In genomic region chr7:135211179-135211945, GRCh38 we compare ENCODE assay signal across 8 cellular contexts. TPM values are rescaled to one million over a fixed set of nuclear protein-coding genes. Genes with fewer than 3 reads are reported as not detected.
DNase-seq lines count a peak whose midpoint lies in the region; ATAC-seq and TF ChIP-seq lines count a peak whose summit lies in the region.

TSS of gene WDR91 (minus strand) at chr7:135211526. CDS start at chr7:135211502, 24 bp downstream.

- H3K27me3 ChIP-seq in BJ (ENCODE audit: control insufficient read depth, insufficient read depth, low read length) = no peaks in the 10 kb centered on the region

- CTCF ChIA-PET in BJ (lab: Yijun Ruan, JAX) = interaction anchor here (0.9 to 2.5 kb wide), 5 partner anchors 12 to 779 kb away, joined by 3 to 12 read pairs (median 3); partner anchors contain the start of gene CYREN

- POLR2A ChIA-PET in BJ (lab: Charles Lee) = interaction anchor here (0.6 kb wide), 2 partner anchors 9 to 474 kb away, joined by 3 read pairs; no protein-coding TSS in a partner anchor

- H3K36me3 ChIP-seq in BJ (ENCODE audit: control insufficient read depth, insufficient read depth, low read length) = peaks cover 2% of the 10 kb centered on the region; the same call in 1 of the 2 replicates

- TF ChIP-seq CTCF in BJ (IDR thresholded peaks at IDR 0.05; ENCODE audit: insufficient read depth, low read depth, low read length) = peak; percentile 12; the same call in 1 of the 2 replicates

- peak; percentile 56 for DNase-seq in BJ (ENCODE audit: low read depth)
- DNase-seq in GM19240 (ENCODE audit: insufficient read length, low spot score) = peak; percentile 91
- DNase-seq in NCI-H510A treated with DMSO at 0.1 percent for 48 hours (lab: John Stamatoyannopoulos, UW) = peak; percentile 59
- peak; percentile 96 to 97 for DNase-seq in activated CD4-positive, alpha-beta T cell treated with anti-CD3 and anti-CD28 coated beads for 24 hours (ENCODE audit: low read depth in 2 of 2)
- DNase-seq in cerebellum (ENCODE audit: low spot score) = peak; percentile 100
- DNase-seq in kidney tubule cell (ENCODE audit: low spot score) = peak; percentile 95
- DNase-seq in stimulated activated CD4-positive, alpha-beta T cell treated with anti-CD3 and anti-CD28 coated beads, Interleukin-1b, Interleukin-23, amount 100 ng/mL, for 24 hours (ENCODE audit: low read depth in 4 of 4, low spot score in 1 of 4) = peak; percentile 91 to 99 (median 94)

- ATAC-seq in HG03457 (IDR thresholded peaks at IDR 0.05; ENCODE audit: unreplicated experiment) = peak; percentile 70

- peak within 1 kb of the TSS; percentile 74 for H3K4me3 ChIP-seq in BJ (ENCODE audit: low read depth, low read length)

RNA-seq across cellular contexts. Expression of gene WDR91, which starts in this region (rescaled TPM):
- 10.9 and 14.2 TPM in 2 replicates for polyA plus RNA-seq in BJ (2011; rRNA removed)
- polyA minus RNA-seq in BJ (2011; rRNA and poly(A)+ RNA removed) = 10.6 and 20.0 TPM in 2 replicates
- total RNA-seq in cerebellum = 11.0 TPM

Comparison
In these comparisons a context has a peak if more than half of its experiments do, and no peak if none do; other contexts are left out.
1. Peak in every context shown above with its lines: DNase-seq, ATAC-seq and H3K4me3 ChIP-seq.